8 cellular contexts compared by ENCODE assay signal in genomic region chr16:21708533-21709115, GRCh38. TPM values are rescaled to one million over a fixed set of nuclear protein-coding genes. Genes with fewer than 3 reads are reported as not detected.
DNase-seq lines count a peak whose midpoint lies in the region; ATAC-seq and TF ChIP-seq lines count a peak whose summit lies in the region.

No MANE protein-coding gene starts in this region.

- TF ChIP-seq POLR2A in sigmoid colon (IDR thresholded peaks at IDR 0.05), result no peak

- DNase-seq in GM03348 (ENCODE audit: low spot score) (peak; percentile 81), NCI-H128 (lab: John Stamatoyannopoulos, UW; ENCODE audit: unreplicated experiment) (peak; percentile 10), T-helper 1 cell (peak; percentile 53 to 88 (median 74)), adipocyte (ENCODE audit: low read depth) (peak; percentile 92), left ventricle myocardium inferior (peak; percentile 35), sigmoid colon (peak; percentile 77)

- H3K36me3 ChIP-seq in adipocyte (ENCODE audit: control insufficient read depth, insufficient read depth, low read length, severe bottlenecking), result no peaks in the 10 kb centered on the region
- no peaks in the 10 kb centered on the region for H3K36me3 ChIP-seq in left ventricle myocardium inferior
- H3K36me3 ChIP-seq in sigmoid colon, result no peaks in the 10 kb centered on the region

- H3K4me3 ChIP-seq in adipocyte (ENCODE audit: low read length) (no peak overlapping the region), left ventricle myocardium inferior (no peak overlapping the region), sigmoid colon (no peak overlapping the region)

- no peak for TF ChIP-seq EP300 in sigmoid colon (IDR thresholded peaks at IDR 0.05)

- ATAC-seq in GM21825 (IDR thresholded peaks at IDR 0.05; ENCODE audit: unreplicated experiment) (no peak), GM18868 (IDR thresholded peaks at IDR 0.05; ENCODE audit: unreplicated experiment) (no peak)

- H3K4me1 ChIP-seq in adipocyte (ENCODE audit: control insufficient read depth, insufficient read depth, low read length), result no peaks in the 10 kb centered on the region
- peaks cover 3% of the 10 kb centered on the region for H3K4me1 ChIP-seq in left ventricle myocardium inferior
- peaks cover 0 to 5% (median 2%) of the 10 kb centered on the region in 4 donors for H3K4me1 ChIP-seq in sigmoid colon

- intact Hi-C loops in left ventricle myocardium inferior (cut with micrococcal nuclease), result loop anchor here (5.0 kb wide), 1 partner anchor 121 kb away; no protein-coding TSS in a partner anchor
- intact Hi-C loops in sigmoid colon (cut with DNase I), result loop anchor here (2.0 kb wide), 2 partner anchors 52 to 124 kb away; no protein-coding TSS in a partner anchor

- no peak overlapping the region for H3K9ac ChIP-seq in adipocyte (ENCODE audit: low read length)

- peak; percentile 87 for TF ChIP-seq CTCF in left ventricle myocardium inferior (IDR thresholded peaks at IDR 0.05; ENCODE audit: borderline replicate concordance)
- TF ChIP-seq CTCF in sigmoid colon (IDR thresholded peaks at IDR 0.05), result peak; percentile 21 to 77 (median 60)

- H3K27me3 ChIP-seq in adipocyte (replicated peaks; ENCODE audit: control insufficient read depth, insufficient read depth, low read length), result peaks cover 11% of the 10 kb centered on the region
- H3K27me3 ChIP-seq in left ventricle myocardium inferior (ENCODE audit: low read depth), result peaks cover 10% of the 10 kb centered on the region
- peaks cover 0 to 6% (median 0%) of the 10 kb centered on the region in 3 donors for H3K27me3 ChIP-seq in sigmoid colon

- 4 to 6% methylated on average over 10 of the region's 10 CpGs for WGBS in sigmoid colon, 2 donors

- H3K27ac ChIP-seq in left ventricle myocardium inferior (replicated peaks) (no peak overlapping the region), sigmoid colon (no peak overlapping the region)

- H3K9me3 ChIP-seq in adipocyte (ENCODE audit: control insufficient read depth, low read length), result no peaks in the 10 kb centered on the region
- H3K9me3 ChIP-seq in left ventricle myocardium inferior (replicated peaks), result no peaks in the 10 kb centered on the region
- H3K9me3 ChIP-seq in sigmoid colon, result no peaks in the 10 kb centered on the region

RNA-seq across cellular contexts. Expression of gene OTOA, which starts 44.9 kb away (rescaled TPM):
- total RNA-seq in left ventricle myocardium inferior (0.11 TPM), sigmoid colon (under 1 TPM in 2 of 4 donors, not detected in 2; 0.14 to 0.83 TPM)
- polyA plus RNA-seq in sigmoid colon, result under 1 TPM; 0.22 to 0.60 (median 0.46) TPM

RNA-seq across cellular contexts. Expression of gene IGSF6, which starts 56.2 kb away (rescaled TPM):
- total RNA-seq in left ventricle myocardium inferior (3.6 TPM), sigmoid colon (1 to 10 TPM in 3 of 4 donors, under 1 TPM in 1; 0.83 to 3.9 (median 1.5) TPM)
- 10 to 100 TPM in 1 of 3 donors, 1 to 10 TPM in 2; 3.0 to 14.1 (median 6.7) TPM for polyA plus RNA-seq in sigmoid colon

Comparison
In these comparisons a context has a peak if more than half of its experiments do, and no peak if none do; other contexts are left out.
1. DNase-seq: peak in every context shown above with its lines; median percentile 92 in adipocyte; 81 in GM03348; 77 in sigmoid colon; 74 in T-helper 1 cell; 35 in left ventricle myocardium inferior; 10 in NCI-H128.